Comparison of ENCODE assay signal across 18 cellular contexts in the genomic region with DNA sequence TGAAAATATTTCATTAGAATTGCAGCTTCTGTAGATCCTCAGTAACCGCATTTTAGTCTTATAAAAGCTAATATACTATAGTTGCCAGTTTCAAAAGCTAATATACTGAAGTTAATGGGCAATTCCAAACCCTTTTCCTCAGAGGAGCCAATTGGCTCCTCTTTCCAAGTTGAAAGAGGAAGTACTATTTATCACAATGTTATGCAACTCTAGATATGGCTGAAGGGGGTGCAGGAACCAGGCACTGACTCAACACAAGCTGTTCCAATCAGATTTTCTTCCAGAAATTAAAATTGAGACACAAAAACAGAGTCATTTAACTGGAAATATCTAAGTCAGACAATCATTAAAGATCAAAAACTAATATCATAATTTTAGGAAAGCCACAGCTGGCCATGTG.
"Had no signal": no experiment of that assay in that cellular context is flagged by ENCODE, and none has a peak within 500 bp of the region (broad histone marks: within the 10 kb centered on the region; RNA-seq: fewer than 3 reads in every experiment).

No MANE protein-coding gene starts in this region.

- H3K36me3 ChIP-seq: spleen, upper lobe of right lung had no signal

- DNase-seq: activated CD4-positive, alpha-beta T cell treated with anti-CD3 and anti-CD28 coated beads for 36 hours; activated CD4-positive, alpha-beta T cell treated with anti-CD3 and anti-CD28 coated beads, Interleukin-2, amount 50 U/mL, for 48 hours; activated CD8-positive, alpha-beta memory T cell treated with anti-CD3 and anti-CD28 coated beads, Interleukin-2, amount 10 ng/mL, durations not matched to agents 7 days and 5 days; activated naive CD8-positive, alpha-beta T cell treated with anti-CD3 and anti-CD28 coated beads for 36 hours; amniotic stem cell; body of pancreas; caudate nucleus; endodermal cell; foreskin melanocyte; glutamatergic neuron; hypothalamus; mammary epithelial cell; midbrain; spleen; stimulated activated CD4-positive, alpha-beta T cell treated with anti-CD3 and anti-CD28 coated beads, Interleukin-4, amount 100 ng/mL, for 4 hours; T-helper 1 cell; T-helper 9 cell; upper lobe of right lung had no signal

- H3K4me3 ChIP-seq: body of pancreas, spleen, upper lobe of right lung had no signal

- H3K27ac ChIP-seq: body of pancreas, spleen, upper lobe of right lung had no signal

- H3K4me1 ChIP-seq: body of pancreas, spleen, upper lobe of right lung had no signal

- H3K9me3 ChIP-seq: body of pancreas, upper lobe of right lung had no signal

- H3K27me3 ChIP-seq: body of pancreas, spleen, upper lobe of right lung had no signal
